7 cellular contexts compared by ENCODE assay signal in the genomic region with DNA sequence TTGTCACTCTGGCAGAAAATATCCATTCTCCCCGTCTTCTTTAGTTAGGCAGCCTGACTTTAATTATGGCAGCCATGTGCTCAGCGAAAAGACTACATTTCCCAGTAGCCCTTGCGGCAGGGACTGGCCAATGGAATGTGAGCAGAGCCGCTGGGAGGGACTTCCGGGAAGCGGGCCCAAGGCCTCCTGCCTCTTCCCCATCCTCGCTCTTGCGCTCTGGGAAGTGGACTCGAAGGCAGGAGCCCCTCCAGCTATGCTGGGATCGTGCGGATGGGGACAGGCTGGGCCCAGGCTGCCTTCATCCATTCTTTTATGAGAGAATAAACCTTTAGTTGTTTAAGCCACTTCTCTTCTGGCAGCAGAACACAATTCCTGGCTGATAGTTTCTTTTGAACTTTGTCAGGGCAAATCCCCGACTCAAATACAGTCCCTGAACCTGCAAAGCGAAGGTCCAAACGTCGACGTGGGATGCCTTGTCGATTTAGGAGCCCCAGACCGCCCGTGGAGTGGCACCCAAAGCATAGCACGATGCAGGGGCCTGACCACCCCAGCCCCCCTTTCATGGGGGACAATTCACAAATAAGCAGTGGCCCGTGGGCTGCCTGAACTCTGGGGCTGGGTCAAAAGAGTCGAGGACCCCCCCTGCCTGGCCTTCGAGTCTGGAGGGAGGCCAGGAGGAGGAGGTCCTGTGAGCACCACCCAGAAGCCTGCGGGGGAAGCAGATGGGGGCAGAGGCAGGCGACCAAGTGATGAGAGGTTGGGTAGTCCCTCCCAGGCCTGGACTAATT. TPM values are rescaled to one million over a fixed set of nuclear protein-coding genes. Genes with fewer than 3 reads are reported as not detected.
DNase-seq lines count a peak whose midpoint lies in the region; ATAC-seq, FAIRE-seq and TF ChIP-seq lines count a peak whose summit lies in the region.

No MANE protein-coding gene starts in this region.

- 53 to 55% (median 54%) methylated on average over 25 of the region's 25 CpGs for WGBS in small intestine, 3 donors

- H3K9me3 ChIP-seq in ascending aorta, result no peaks in the 10 kb centered on the region
- H3K9me3 ChIP-seq in small intestine (ENCODE audit: control insufficient read depth, low read depth), result no peaks in the 10 kb centered on the region

- no peak overlapping the region for H3K4me3 ChIP-seq in ascending aorta
- no peak overlapping the region for H3K4me3 ChIP-seq in small intestine (ENCODE audit: low read depth in 1 of 2, low read length in 2 of 2)

- H3K27me3 ChIP-seq in ascending aorta (no peaks in the 10 kb centered on the region), small intestine (ENCODE audit: control insufficient read depth in 2 of 2, insufficient read depth in 2 of 2, low read length in 2 of 2) (no peaks in the 10 kb centered on the region)

- DNase-seq in GM18507 (ENCODE audit: extremely low spot score, insufficient read length, low read depth), result peak; percentile 80
- peak; percentile 40 for DNase-seq in NCI-H2029 treated with DMSO at 0.1 percent for 48 hours (lab: John Stamatoyannopoulos, UW)
- peak; percentile 79 for DNase-seq in T1000 (lab: John Stamatoyannopoulos, UW)
- DNase-seq in ascending aorta (ENCODE audit: low spot score in 2 of 2), result peak; percentile 45 to 92
- DNase-seq in hypothalamus (lab: John Stamatoyannopoulos, UW), result peak; percentile 25 to 91 (median 72)
- peak; percentile 90 for DNase-seq in small intestine

- peak; percentile 93 for FAIRE-seq in GM18507 (lab: Jason Lieb, UNC)
- FAIRE-seq in small intestine (lab: Jason Lieb, UNC), result no peak

- no peak for TF ChIP-seq CTCF in ascending aorta (IDR thresholded peaks at IDR 0.05)

- H3K4me1 ChIP-seq in ascending aorta, result peaks cover 0 to 7% of the 10 kb centered on the region in 2 donors
- H3K4me1 ChIP-seq in small intestine (ENCODE audit: control insufficient read depth in 2 of 2, insufficient read depth in 1 of 2, low read depth in 1 of 2, low read length in 1 of 2), result peaks cover 0 to 3% of the 10 kb centered on the region in 2 donors

- H3K27ac ChIP-seq in ascending aorta (no peak overlapping the region), small intestine (ENCODE audit: low read depth in 1 of 2, low read length in 1 of 2) (peak overlapping the region in 1 of 2 donors; percentile 42)

- intact Hi-C loops in ascending aorta (cut with DNase I), result no loop called here

- peak; percentile 88 for ATAC-seq in HG02885 (IDR thresholded peaks at IDR 0.05; ENCODE audit: poor library complexity, unreplicated experiment)

- H3K36me3 ChIP-seq in ascending aorta (no peaks in the 10 kb centered on the region), small intestine (ENCODE audit: control insufficient read depth in 2 of 2, insufficient read depth in 2 of 2, low read length in 2 of 2) (no peaks in the 10 kb centered on the region)

RNA-seq across cellular contexts. Expression of a gene that starts 15.6 kb away (rescaled TPM):
- not detected for total RNA-seq in ascending aorta
- polyA plus RNA-seq in small intestine, result under 1 TPM in 1 of 3 donors, not detected in 2; 0.03 TPM

Comparison
In these comparisons a context has a peak if more than half of its experiments do, and no peak if none do; other contexts are left out.
1. DNase-seq: peak in every context shown above with its lines; median percentile 90 in small intestine; 80 in GM18507; 79 in T1000; 72 in hypothalamus; 68 in ascending aorta; 40 in NCI-H2029 treated with DMSO at 0.1 percent for 48 hours.